In genomic region chr4:119752936-119753335, GRCh38 we compare ENCODE assay signal across 24 cellular contexts.
"Had no signal": no experiment of that assay in that cellular context is flagged by ENCODE, and none has a peak within 500 bp of the region (broad histone marks: within the 10 kb centered on the region; RNA-seq: fewer than 3 reads in every experiment).

No MANE protein-coding gene starts in this region.

- ATAC-seq: effector memory CD8-positive, alpha-beta T cell; esophagus mucosa; foreskin keratinocyte; gastrocnemius medialis; gastroesophageal sphincter; heart left ventricle; heart right ventricle had no signal

- H3K27ac ChIP-seq: colonic mucosa, coronary artery, dorsolateral prefrontal cortex, epithelial cell of prostate, esophagus muscularis mucosa, esophagus squamous epithelium, foreskin keratinocyte, gastrocnemius medialis, heart left ventricle, heart right ventricle had no signal

- H3K4me1 ChIP-seq: colonic mucosa, esophagus squamous epithelium, foreskin keratinocyte had no signal

- H3K9me3 ChIP-seq: colonic mucosa, esophagus muscularis mucosa, esophagus squamous epithelium, gastrocnemius medialis, gastroesophageal sphincter, heart left ventricle, heart right ventricle had no signal

- H3K36me3 ChIP-seq: colonic mucosa, esophagus muscularis mucosa, esophagus squamous epithelium, gastrocnemius medialis, gastroesophageal sphincter, heart left ventricle, heart right ventricle had no signal

- DNase-seq: colonic mucosa; cortex of kidney; dermis blood vessel endothelial cell; dorsolateral prefrontal cortex; effector CD4-positive, alpha-beta T cell; effector CD8-positive, alpha-beta T cell; effector memory CD4-positive, alpha-beta T cell; effector memory CD8-positive, alpha-beta T cell; endodermal cell; esophagus squamous epithelium; foreskin fibroblast; foreskin keratinocyte; foreskin melanocyte; gastrocnemius medialis; glutamatergic neuron; head of caudate nucleus; heart left ventricle; heart right ventricle had no signal

- H3K4me3 ChIP-seq: colonic mucosa, coronary artery, dorsolateral prefrontal cortex, esophagus muscularis mucosa, esophagus squamous epithelium, gastrocnemius medialis, gastroesophageal sphincter, heart left ventricle, heart right ventricle had no signal

- H3K27me3 ChIP-seq: colonic mucosa, esophagus muscularis mucosa, esophagus squamous epithelium, foreskin keratinocyte, gastrocnemius medialis, gastroesophageal sphincter, heart left ventricle, heart right ventricle had no signal

- FAIRE-seq: endothelial cell of umbilical vein had no signal
